8 cellular contexts compared by ENCODE assay signal in genomic region chr11:45964911-45965389, GRCh38. TPM values are rescaled to one million over a fixed set of nuclear protein-coding genes. Genes with fewer than 3 reads are reported as not detected.
DNase-seq lines count a peak whose midpoint lies in the region; ATAC-seq lines count a peak whose summit lies in the region.

No MANE protein-coding gene starts in this region.

- in situ Hi-C loops in GM23248 (cut with MboI), result no loop called here

- peaks cover 17% of the 10 kb centered on the region for H3K4me1 ChIP-seq in GM23248 (ENCODE audit: insufficient read depth)
- H3K4me1 ChIP-seq in adipocyte (ENCODE audit: control insufficient read depth, insufficient read depth, low read length), result peaks cover 24% of the 10 kb centered on the region

- no peaks in the 10 kb centered on the region for H3K27me3 ChIP-seq in GM23248 (replicated peaks; ENCODE audit: insufficient read depth)
- H3K27me3 ChIP-seq in adipocyte (replicated peaks; ENCODE audit: control insufficient read depth, insufficient read depth, low read length), result no peaks in the 10 kb centered on the region

- H2AFZ ChIP-seq in GM23248, result peak overlapping the region; percentile 54

- H3K4me2 ChIP-seq in GM23248 (ENCODE audit: unreplicated experiment), result peak overlapping the region; percentile 39

- no peaks in the 10 kb centered on the region for H3K79me2 ChIP-seq in GM23248 (ENCODE audit: insufficient read depth)

- H4K20me1 ChIP-seq in GM23248 (ENCODE audit: insufficient read depth), result no peaks in the 10 kb centered on the region

- H3F3A ChIP-seq in GM23248 (ENCODE audit: insufficient read depth), result peaks cover 13% of the 10 kb centered on the region

- H3K4me3 ChIP-seq in GM23248 (no peak overlapping the region), adipocyte (ENCODE audit: low read length) (no peak overlapping the region)

- intact Hi-C loops in cardiac septum (cut with DNase I), result loop anchor here (1.0 kb wide), 1 partner anchor 41 kb away; no protein-coding TSS in a partner anchor

- DNase-seq in COR-L47 (lab: John Stamatoyannopoulos, UW) (peak; percentile 65), GM23248 (peak; percentile 84), NCI-H1105 treated with DMSO at 0.1 percent for 48 hours (lab: John Stamatoyannopoulos, UW) (peak; percentile 88), SW480 (ENCODE audit: low spot score) (peak; percentile 78), adipocyte (ENCODE audit: low read depth) (peak; percentile 89), cardiac septum (ENCODE audit: low spot score) (peak; percentile 77), pulmonary artery endothelial cell (ENCODE audit: low read depth, low spot score) (peak; percentile 41)

- H3K9ac ChIP-seq in GM23248 (peak overlapping the region; percentile 55), adipocyte (ENCODE audit: low read length) (peak overlapping the region; percentile 28)

- no peaks in the 10 kb centered on the region for H3K9me2 ChIP-seq in GM23248 (ENCODE audit: insufficient read depth)

- H3K27ac ChIP-seq in GM23248, result no peak overlapping the region

- H3K9me3 ChIP-seq in GM23248 (ENCODE audit: low read depth), result no peaks in the 10 kb centered on the region
- no peaks in the 10 kb centered on the region for H3K9me3 ChIP-seq in adipocyte (ENCODE audit: control insufficient read depth, low read length)

- no peak for ATAC-seq in GM21717 (IDR thresholded peaks at IDR 0.05; ENCODE audit: unreplicated experiment)

- WGBS in GM23248 (ENCODE audit: low coverage in 1 of 2, low lambda C conversion rate in 2 of 2, missing lambda C conversion rate in 2 of 2), 2 experiments, result 10 to 16% methylated on average over 9 of the region's 9 CpGs

- H3K36me3 ChIP-seq in GM23248 (ENCODE audit: low read depth), result peaks cover 19% of the 10 kb centered on the region; the same call in 1 of the 2 replicates
- H3K36me3 ChIP-seq in adipocyte (ENCODE audit: control insufficient read depth, insufficient read depth, low read length, severe bottlenecking), result peaks cover 52% of the 10 kb centered on the region

RNA-seq across cellular contexts. Expression of gene LARGE2, which starts 42.5 kb away (rescaled TPM):
- not detected in 2 replicates for total RNA-seq in GM23248 (2014; rRNA removed; shearing (Covaris generic))
- not detected in 2 replicates for polyA plus RNA-seq in GM23248 (2016; fragmentation: Nextera tagmentation; extraction: Ambion mirVana)
- total RNA-seq in cardiac septum (not detected), pulmonary artery endothelial cell (not detected in 2 replicates)

RNA-seq across cellular contexts. Expression of gene PEX16, which starts 47.3 kb away (rescaled TPM):
- total RNA-seq in GM23248 (2014; rRNA removed; shearing (Covaris generic)), result 16.2 and 23.2 TPM in 2 replicates
- 21.2 and 25.1 TPM in 2 replicates for polyA plus RNA-seq in GM23248 (2016; fragmentation: Nextera tagmentation; extraction: Ambion mirVana)
- total RNA-seq in cardiac septum (13.0 TPM), pulmonary artery endothelial cell (24.3 and 30.5 TPM in 2 replicates)

RNA-seq across cellular contexts. Expression of gene FREY1, which starts 57.9 kb away (rescaled TPM):
- total RNA-seq in GM23248 (2014; rRNA removed; shearing (Covaris generic)), result not detected in 2 replicates
- polyA plus RNA-seq in GM23248 (2016; fragmentation: Nextera tagmentation; extraction: Ambion mirVana), result not detected in 2 replicates
- total RNA-seq in cardiac septum (0.54 TPM), pulmonary artery endothelial cell (0.40 and 0.88 TPM in 2 replicates)
